ENCODE assay signal across 19 cellular contexts in the genomic region with DNA sequence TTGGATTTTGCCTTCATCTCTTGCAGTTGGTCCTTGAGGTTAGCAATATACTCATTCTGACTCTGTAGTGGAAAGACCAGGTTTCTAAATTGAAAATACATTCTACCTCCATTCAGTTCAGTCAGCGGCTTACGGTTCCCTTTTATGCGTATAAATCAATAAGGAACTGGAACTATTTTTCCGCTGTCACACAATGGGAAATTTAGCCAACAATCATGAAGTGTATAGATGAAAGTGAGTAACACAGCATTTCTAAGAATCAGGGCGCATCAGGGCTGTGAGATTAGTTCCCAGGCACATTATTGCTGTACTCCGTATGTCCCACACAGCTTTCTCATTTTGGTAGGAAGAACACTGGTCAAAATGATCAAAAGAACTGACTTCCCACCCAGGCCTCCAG. TPM values are rescaled to one million over a fixed set of nuclear protein-coding genes. Genes with fewer than 3 reads are reported as not detected.
A peak's percentile ranks its signal among the peaks of the same experiment; 100 is the strongest.
DNase-seq lines count a peak whose midpoint lies in the region; ATAC-seq and TF ChIP-seq lines count a peak whose summit lies in the region.
"Had no signal": no experiment of that assay in that cellular context is flagged by ENCODE, and none has a peak within 500 bp of the region (broad histone marks: within the 10 kb centered on the region; RNA-seq: fewer than 3 reads in every experiment).

No MANE protein-coding gene starts in this region.

- H3K27me3 Mint-ChIP-seq in activated CD4-positive, alpha-beta memory T cell treated with anti-CD3 and anti-CD28 coated beads for 36 hours = no peaks in the 10 kb centered on the region
- H3K27me3 Mint-ChIP-seq in activated CD4-positive, alpha-beta memory T cell treated with anti-CD3 and anti-CD28 coated beads, Interleukin-2, amount 10 ng/mL, durations not matched to agents 7 days and 5 days = no peaks in the 10 kb centered on the region
- H3K27me3 Mint-ChIP-seq in natural killer cell treated with Interleukin-12 subunit alpha and Interleukin-12 subunit beta and Interleukin-15 and Interleukin-18, amount 100 ng/mL, for 72 hours = no peaks in the 10 kb centered on the region
- H3K27me3 Mint-ChIP-seq in natural killer cell (ENCODE audit: low read depth in 2 of 2) (no peaks in the 10 kb centered on the region), brain (no peaks in the 10 kb centered on the region)
- H3K27me3 Mint-ChIP-seq: CD4-positive, alpha-beta T cell had no signal

- H3K4me1 Mint-ChIP-seq in activated CD4-positive, alpha-beta memory T cell treated with anti-CD3 and anti-CD28 coated beads for 36 hours (ENCODE audit: low read depth) = peaks cover 14% of the 10 kb centered on the region
- peaks cover 5% of the 10 kb centered on the region for H3K4me1 Mint-ChIP-seq in activated CD4-positive, alpha-beta memory T cell treated with anti-CD3 and anti-CD28 coated beads, Interleukin-2, amount 10 ng/mL, durations not matched to agents 7 days and 5 days
- peaks cover 0 to 10% of the 10 kb centered on the region in 2 donors for H3K4me1 Mint-ChIP-seq in natural killer cell treated with Interleukin-12 subunit alpha and Interleukin-12 subunit beta and Interleukin-15 and Interleukin-18, amount 100 ng/mL, for 72 hours (ENCODE audit: low read depth in 2 of 2)
- no peaks in the 10 kb centered on the region for H3K4me1 Mint-ChIP-seq in natural killer cell
- peaks cover 19% of the 10 kb centered on the region for H3K4me1 Mint-ChIP-seq in brain
- peaks cover 25% of the 10 kb centered on the region for H3K4me1 Mint-ChIP-seq in stimulated activated effector memory CD8-positive, alpha-beta T cell treated with anti-CD3 and anti-CD28 coated beads, Interleukin-12 subunit alpha, Interleukin-12 subunit beta, amount 100 ng/mL, for 72 hours

- no peaks in the 10 kb centered on the region for H3K9me3 Mint-ChIP-seq in activated CD4-positive, alpha-beta memory T cell treated with anti-CD3 and anti-CD28 coated beads for 36 hours
- H3K9me3 Mint-ChIP-seq in activated CD4-positive, alpha-beta memory T cell treated with anti-CD3 and anti-CD28 coated beads, Interleukin-2, amount 10 ng/mL, durations not matched to agents 7 days and 5 days = peaks cover 3% of the 10 kb centered on the region
- H3K9me3 Mint-ChIP-seq in natural killer cell treated with Interleukin-12 subunit alpha and Interleukin-12 subunit beta and Interleukin-15 and Interleukin-18, amount 100 ng/mL, for 72 hours = no peaks in the 10 kb centered on the region
- no peaks in the 10 kb centered on the region for H3K9me3 Mint-ChIP-seq in natural killer cell
- no peaks in the 10 kb centered on the region for H3K9me3 Mint-ChIP-seq in brain
- peaks cover 2% of the 10 kb centered on the region for H3K9me3 Mint-ChIP-seq in stimulated activated effector memory CD8-positive, alpha-beta T cell treated with anti-CD3 and anti-CD28 coated beads, Interleukin-12 subunit alpha, Interleukin-12 subunit beta, amount 100 ng/mL, for 72 hours
- H3K9me3 Mint-ChIP-seq: CD4-positive, alpha-beta T cell had no signal

- no peak overlapping the region for H3K4me3 Mint-ChIP-seq in activated CD4-positive, alpha-beta memory T cell treated with anti-CD3 and anti-CD28 coated beads for 36 hours
- H3K4me3 Mint-ChIP-seq in activated CD4-positive, alpha-beta memory T cell treated with anti-CD3 and anti-CD28 coated beads, Interleukin-2, amount 10 ng/mL, durations not matched to agents 7 days and 5 days = no peak overlapping the region
- peak overlapping the region; percentile 66 for H3K4me3 Mint-ChIP-seq in natural killer cell treated with Interleukin-12 subunit alpha and Interleukin-12 subunit beta and Interleukin-15 and Interleukin-18, amount 100 ng/mL, for 72 hours
- no peak overlapping the region for H3K4me3 Mint-ChIP-seq in natural killer cell
- no peak overlapping the region for H3K4me3 Mint-ChIP-seq in brain
- H3K4me3 Mint-ChIP-seq in stimulated activated effector memory CD8-positive, alpha-beta T cell treated with anti-CD3 and anti-CD28 coated beads, Interleukin-12 subunit alpha, Interleukin-12 subunit beta, amount 100 ng/mL, for 72 hours = peak overlapping the region; percentile 79
- H3K4me3 Mint-ChIP-seq: CD4-positive, alpha-beta T cell had no signal

- peak overlapping the region; percentile 11 for H3K27ac Mint-ChIP-seq in activated CD4-positive, alpha-beta memory T cell treated with anti-CD3 and anti-CD28 coated beads for 36 hours
- no peak overlapping the region for H3K27ac Mint-ChIP-seq in activated CD4-positive, alpha-beta memory T cell treated with anti-CD3 and anti-CD28 coated beads, Interleukin-2, amount 10 ng/mL, durations not matched to agents 7 days and 5 days
- peak overlapping the region in 1 of 2 donors; percentile 69 for H3K27ac Mint-ChIP-seq in natural killer cell treated with Interleukin-12 subunit alpha and Interleukin-12 subunit beta and Interleukin-15 and Interleukin-18, amount 100 ng/mL, for 72 hours
- H3K27ac Mint-ChIP-seq in natural killer cell = no peak overlapping the region
- peak overlapping the region in 3 of 5 experiments; percentile 15 to 89 (median 61) for H3K27ac Mint-ChIP-seq in brain
- peak overlapping the region; percentile 87 for H3K27ac Mint-ChIP-seq in stimulated activated effector memory CD8-positive, alpha-beta T cell treated with anti-CD3 and anti-CD28 coated beads, Interleukin-12 subunit alpha, Interleukin-12 subunit beta, amount 100 ng/mL, for 72 hours
- H3K27ac Mint-ChIP-seq: CD4-positive, alpha-beta T cell had no signal

- peaks cover 3% of the 10 kb centered on the region for H3K36me3 Mint-ChIP-seq in activated CD4-positive, alpha-beta memory T cell treated with anti-CD3 and anti-CD28 coated beads for 36 hours
- H3K36me3 Mint-ChIP-seq in activated CD4-positive, alpha-beta memory T cell treated with anti-CD3 and anti-CD28 coated beads, Interleukin-2, amount 10 ng/mL, durations not matched to agents 7 days and 5 days (ENCODE audit: low read depth) = peaks cover 3% of the 10 kb centered on the region
- no peaks in the 10 kb centered on the region for H3K36me3 Mint-ChIP-seq in natural killer cell treated with Interleukin-12 subunit alpha and Interleukin-12 subunit beta and Interleukin-15 and Interleukin-18, amount 100 ng/mL, for 72 hours
- H3K36me3 Mint-ChIP-seq in natural killer cell (no peaks in the 10 kb centered on the region), brain (peaks cover 22% of the 10 kb centered on the region)
- peaks cover 29% of the 10 kb centered on the region for H3K36me3 Mint-ChIP-seq in stimulated activated effector memory CD8-positive, alpha-beta T cell treated with anti-CD3 and anti-CD28 coated beads, Interleukin-12 subunit alpha, Interleukin-12 subunit beta, amount 100 ng/mL, for 72 hours

- TF ChIP-seq CTCF in natural killer cell (IDR thresholded peaks at IDR 0.05) (no peak), brain (conservative IDR thresholded peaks at IDR 0.05) (no peak)

- intact Hi-C loops in activated CD4-positive, alpha-beta memory T cell treated with anti-CD3 and anti-CD28 coated beads for 36 hours (cut with micrococcal nuclease) = no loop called here
- intact Hi-C loops in natural killer cell (cut with micrococcal nuclease) = no loop called here

- POLR2A ChIA-PET in activated CD4-positive, alpha-beta memory T cell treated with anti-CD3 and anti-CD28 coated beads for 36 hours (lab: Charles Lee) = interaction anchor here (0.8 kb wide), 1 partner anchor 8 kb away, joined by 5 read pairs; no protein-coding TSS in a partner anchor
- POLR2A ChIA-PET in activated CD4-positive, alpha-beta memory T cell treated with anti-CD3 and anti-CD28 coated beads, Interleukin-2, amount 10 ng/mL, durations not matched to agents 7 days and 5 days (lab: Charles Lee) = no interaction called here

- peak in 1 of 2 donors; percentile 37 for ATAC-seq in natural killer cell treated with Interleukin-12 subunit alpha and Interleukin-12 subunit beta and Interleukin-15 and Interleukin-18, amount 100 ng/mL, for 72 hours
- no peak for ATAC-seq in natural killer cell
- peak; percentile 70 for ATAC-seq in stimulated activated effector memory CD8-positive, alpha-beta T cell treated with anti-CD3 and anti-CD28 coated beads, Interleukin-12 subunit alpha, Interleukin-12 subunit beta, amount 100 ng/mL, for 72 hours
- ATAC-seq: HCT116 had no signal

- no peak for DNase-seq in activated CD4-positive, alpha-beta memory T cell treated with anti-CD3 and anti-CD28 coated beads for 36 hours
- DNase-seq in activated CD4-positive, alpha-beta memory T cell treated with anti-CD3 and anti-CD28 coated beads, Interleukin-2, amount 10 ng/mL, durations not matched to agents 7 days and 5 days = no peak
- DNase-seq in natural killer cell treated with Interleukin-12 subunit alpha and Interleukin-12 subunit beta and Interleukin-15 and Interleukin-18, amount 100 ng/mL, for 72 hours (ENCODE audit: low spot score) = no peak
- DNase-seq in natural killer cell = no peak
- DNase-seq in stimulated activated effector memory CD8-positive, alpha-beta T cell treated with anti-CD3 and anti-CD28 coated beads, Interleukin-12 subunit alpha, Interleukin-12 subunit beta, amount 100 ng/mL, for 72 hours (ENCODE audit: low spot score in 2 of 2) = no peak
- DNase-seq in stimulated activated CD4-positive, alpha-beta T cell treated with anti-CD3 and anti-CD28 coated beads, Interleukin-4, amount 100 ng/mL, for 4 hours = no peak
- no peak for DNase-seq in NCI-H774 (lab: John Stamatoyannopoulos, UW)
- DNase-seq: CD4-positive, alpha-beta T cell; NCI-H1092; NCI-H1417 treated with DMSO at 0.1 percent for 48 hours; NCI-H1694 treated with DMSO at 0.1 percent for 48 hours; NCI-H2081; NCI-H2227 treated with DMSO at 0.1 percent for 48 hours; NCI-H526 treated with DMSO at 0.1 percent for 48 hours; OCI-M1; Peyer's patch; SHP77 treated with DMSO at 0.1 percent for 48 hours had no signal

- CTCF ChIA-PET in activated CD4-positive, alpha-beta memory T cell treated with anti-CD3 and anti-CD28 coated beads for 36 hours (lab: Charles Lee) = interaction anchor here (1.0 to 1.4 kb wide), 4 partner anchors 8 to 167 kb away, joined by 3 to 8 read pairs (median 3); no protein-coding TSS in a partner anchor
- CTCF ChIA-PET in activated CD4-positive, alpha-beta memory T cell treated with anti-CD3 and anti-CD28 coated beads, Interleukin-2, amount 10 ng/mL, durations not matched to agents 7 days and 5 days (lab: Charles Lee) = interaction anchor here (2.9 kb wide), 1 partner anchor 8 kb away, joined by 13 read pairs; no protein-coding TSS in a partner anchor

RNA-seq across cellular contexts. Expression of a gene that starts 36.0 kb away (rescaled TPM):
- 1,000 to 10,000 TPM; 1,575 to 1,587 TPM for total RNA-seq in activated CD4-positive, alpha-beta memory T cell treated with anti-CD3 and anti-CD28 coated beads for 36 hours
- 100 to 1,000 TPM; 931 to 944 TPM for total RNA-seq in activated CD4-positive, alpha-beta memory T cell treated with anti-CD3 and anti-CD28 coated beads, Interleukin-2, amount 10 ng/mL, durations not matched to agents 7 days and 5 days
- 100 to 1,000 TPM; 683 to 726 TPM for total RNA-seq in natural killer cell treated with Interleukin-12 subunit alpha and Interleukin-12 subunit beta and Interleukin-15 and Interleukin-18, amount 100 ng/mL, for 72 hours
- total RNA-seq in natural killer cell = 100 to 1,000 TPM; 693 to 869 (median 848) TPM
- 1,779 TPM for polyA plus RNA-seq in brain (ENCODE audit: insufficient read depth, low read depth, low replicate concordance)

RNA-seq across cellular contexts. Expression of a gene that starts 46.0 kb away (rescaled TPM):
- total RNA-seq in activated CD4-positive, alpha-beta memory T cell treated with anti-CD3 and anti-CD28 coated beads for 36 hours = 1 to 10 TPM; 3.6 to 3.8 TPM
- total RNA-seq in activated CD4-positive, alpha-beta memory T cell treated with anti-CD3 and anti-CD28 coated beads, Interleukin-2, amount 10 ng/mL, durations not matched to agents 7 days and 5 days = 1 to 10 TPM; 2.3 to 3.0 TPM
- 1 to 10 TPM; 2.6 to 4.2 TPM for total RNA-seq in natural killer cell treated with Interleukin-12 subunit alpha and Interleukin-12 subunit beta and Interleukin-15 and Interleukin-18, amount 100 ng/mL, for 72 hours
- 1 to 10 TPM; 2.3 to 4.5 (median 4.0) TPM for total RNA-seq in natural killer cell
- polyA plus RNA-seq in brain (ENCODE audit: insufficient read depth, low read depth, low replicate concordance) = 1.5 TPM

Comparison
In these comparisons a context has a peak if more than half of its experiments do, and no peak if none do; other contexts are left out.
1. H3K27ac Mint-ChIP-seq: peak in activated CD4-positive, alpha-beta memory T cell treated with anti-CD3 and anti-CD28 coated beads for 36 hours (single experiment), brain (3 of 5) and stimulated activated effector memory CD8-positive, alpha-beta T cell treated with anti-CD3 and anti-CD28 coated beads, Interleukin-12 subunit alpha, Interleukin-12 subunit beta, amount 100 ng/mL, for 72 hours (single experiment); none in activated CD4-positive, alpha-beta memory T cell treated with anti-CD3 and anti-CD28 coated beads, Interleukin-2, amount 10 ng/mL, durations not matched to agents 7 days and 5 days (single experiment) and natural killer cell (0 of 2).
2. H3K4me3 Mint-ChIP-seq: peak in natural killer cell treated with Interleukin-12 subunit alpha and Interleukin-12 subunit beta and Interleukin-15 and Interleukin-18, amount 100 ng/mL, for 72 hours (single experiment) and stimulated activated effector memory CD8-positive, alpha-beta T cell treated with anti-CD3 and anti-CD28 coated beads, Interleukin-12 subunit alpha, Interleukin-12 subunit beta, amount 100 ng/mL, for 72 hours (single experiment); none in activated CD4-positive, alpha-beta memory T cell treated with anti-CD3 and anti-CD28 coated beads for 36 hours (single experiment), activated CD4-positive, alpha-beta memory T cell treated with anti-CD3 and anti-CD28 coated beads, Interleukin-2, amount 10 ng/mL, durations not matched to agents 7 days and 5 days (single experiment), natural killer cell (single experiment) and brain (0 of 5).